Comparison of ENCODE assay signal across 11 cellular contexts in genomic region chr5:80270543-80270942, GRCh38. TPM values are rescaled to one million over a fixed set of nuclear protein-coding genes. Genes with fewer than 3 reads are reported as not detected.
DNase-seq lines count a peak whose midpoint lies in the region; ATAC-seq and TF ChIP-seq lines count a peak whose summit lies in the region.
"Not testable (repeated sequence)": the region's sequence is repeated elsewhere in the genome, so short reads cannot be mapped to it uniquely, and the experiment has no call there.
"Had no signal": no experiment of that assay in that cellular context is flagged by ENCODE, and none has a peak within 500 bp of the region (broad histone marks: within the 10 kb centered on the region; RNA-seq: fewer than 3 reads in every experiment).

No MANE protein-coding gene starts in this region.

- peaks cover 36% of the 10 kb centered on the region for H3F3A ChIP-seq in SU-DHL-6 (ENCODE audit: insufficient read depth)

- not testable (repeated sequence) for H3K9me3 Mint-ChIP-seq in activated CD4-positive, alpha-beta T cell treated with anti-CD3 and anti-CD28 coated beads, Interleukin-2, amount 10 ng/mL, durations not matched to agents 7 days and 5 days; activated T-helper 17 cell treated with anti-CD3 and anti-CD28 coated beads, Interleukin-2, amount 50 U/mL, for 72 hours; activated naive CD8-positive, alpha-beta T cell treated with anti-CD3 and anti-CD28 coated beads, Interleukin-2, amount 50 U/mL, for 24 hours; stimulated activated naive CD8-positive, alpha-beta T cell treated with anti-CD3 and anti-CD28 coated beads, Interleukin-15, Interleukin-2, amounts not matched to agents 100 ng/mL and 50 ng/mL, for 24 hours

- H3K4me3 ChIP-seq in BLaER1; HL-60 (replicated peaks; ENCODE audit: insufficient read depth, low read length); SU-DHL-6 (ENCODE audit: insufficient read depth, low read length, poor library complexity, severe bottlenecking); mesendoderm (ENCODE audit: low read length): not testable (repeated sequence)

- POLR2A ChIA-PET in activated CD4-positive, alpha-beta T cell treated with anti-CD3 and anti-CD28 coated beads, Interleukin-2, amount 10 ng/mL, durations not matched to agents 7 days and 5 days (lab: Charles Lee): not testable (repeated sequence)

- peak overlapping the region; percentile 97 for H3K27ac Mint-ChIP-seq in activated CD4-positive, alpha-beta T cell treated with anti-CD3 and anti-CD28 coated beads, Interleukin-2, amount 10 ng/mL, durations not matched to agents 7 days and 5 days
- H3K27ac Mint-ChIP-seq in activated T-helper 17 cell treated with anti-CD3 and anti-CD28 coated beads, Interleukin-2, amount 50 U/mL, for 72 hours: peak overlapping the region; percentile 87
- H3K27ac Mint-ChIP-seq in activated naive CD8-positive, alpha-beta T cell treated with anti-CD3 and anti-CD28 coated beads, Interleukin-2, amount 50 U/mL, for 24 hours: peak overlapping the region; percentile 90
- peak overlapping the region; percentile 93 for H3K27ac Mint-ChIP-seq in stimulated activated naive CD8-positive, alpha-beta T cell treated with anti-CD3 and anti-CD28 coated beads, Interleukin-15, Interleukin-2, amounts not matched to agents 100 ng/mL and 50 ng/mL, for 24 hours

- not testable (repeated sequence) for H3K79me2 ChIP-seq in SU-DHL-6 (ENCODE audit: insufficient read depth, low read length); mesendoderm (ENCODE audit: control insufficient read depth, insufficient read depth, low read length)

- H3K4me2 ChIP-seq in BLaER1 (peak overlapping the region; percentile 73), SU-DHL-6 (ENCODE audit: low read depth, low read length, poor library complexity, severe bottlenecking) (peak overlapping the region; percentile 47)
- H3K4me2 ChIP-seq in mesendoderm (ENCODE audit: low read length): not testable (repeated sequence)

- CTCF ChIA-PET in activated CD4-positive, alpha-beta T cell treated with anti-CD3 and anti-CD28 coated beads, Interleukin-2, amount 10 ng/mL, durations not matched to agents 7 days and 5 days (lab: Charles Lee): interaction anchor here (0.6 to 2.4 kb wide), 3 partner anchors 33 to 187 kb away, joined by 3 to 7 read pairs (median 3); no protein-coding TSS in a partner anchor

- peak overlapping the region; percentile 6; the same call in 1 of the 2 replicates for H3K9ac ChIP-seq in BLaER1
- peak overlapping the region; percentile 15 for H3K9ac ChIP-seq in SU-DHL-6 (ENCODE audit: low read length)
- not testable (repeated sequence) for H3K9ac ChIP-seq in mesendoderm (ENCODE audit: low read length)

- not testable (repeated sequence) for H2AFZ ChIP-seq in SU-DHL-6 (ENCODE audit: low read depth, low read length, severe bottlenecking)

- H3K27me3 Mint-ChIP-seq in activated CD4-positive, alpha-beta T cell treated with anti-CD3 and anti-CD28 coated beads, Interleukin-2, amount 10 ng/mL, durations not matched to agents 7 days and 5 days; activated T-helper 17 cell treated with anti-CD3 and anti-CD28 coated beads, Interleukin-2, amount 50 U/mL, for 72 hours; activated naive CD8-positive, alpha-beta T cell treated with anti-CD3 and anti-CD28 coated beads, Interleukin-2, amount 50 U/mL, for 24 hours; stimulated activated naive CD8-positive, alpha-beta T cell treated with anti-CD3 and anti-CD28 coated beads, Interleukin-15, Interleukin-2, amounts not matched to agents 100 ng/mL and 50 ng/mL, for 24 hours: not testable (repeated sequence)

- not testable (repeated sequence) for H3K4ac ChIP-seq in mesendoderm (ENCODE audit: low read depth, low read length)

- ATAC-seq in activated T-helper 17 cell treated with anti-CD3 and anti-CD28 coated beads, Interleukin-2, amount 50 U/mL, for 72 hours (replicated peaks): peak; percentile 68
- ATAC-seq in activated naive CD8-positive, alpha-beta T cell treated with anti-CD3 and anti-CD28 coated beads, Interleukin-2, amount 50 U/mL, for 24 hours: not testable (repeated sequence)

- H3K79me1 ChIP-seq in mesendoderm (ENCODE audit: low read length): not testable (repeated sequence)

- H2BK5ac ChIP-seq in mesendoderm (ENCODE audit: low read length): not testable (repeated sequence)

- not testable (repeated sequence) for H2AK5ac ChIP-seq in mesendoderm (ENCODE audit: low read length)

- no CpG with 5 or more reads among the region's 2 CpGs for WGBS in mesendoderm (ENCODE audit: extremely low coverage, insufficient coverage, low lambda C conversion rate)

- DNase-seq in HL-60 (ENCODE audit: low read depth in 1 of 2, low spot score in 1 of 2); activated CD4-positive, alpha-beta T cell treated with anti-CD3 and anti-CD28 coated beads, Interleukin-2, amount 10 ng/mL, durations not matched to agents 7 days and 5 days; activated naive CD8-positive, alpha-beta T cell treated with anti-CD3 and anti-CD28 coated beads, Interleukin-2, amount 50 U/mL, for 24 hours; mesendoderm: not testable (repeated sequence)

- peak overlapping the region; percentile 84 for H3K27ac ChIP-seq in BLaER1
- peak overlapping the region; percentile 55 for H3K27ac ChIP-seq in HL-60 (replicated peaks)
- H3K27ac ChIP-seq in SU-DHL-6 (ENCODE audit: low read depth, low read length): peak overlapping the region; percentile 87
- H3K27ac ChIP-seq in mesendoderm (ENCODE audit: low read depth, low read length): not testable (repeated sequence)

- peaks cover 56% of the 10 kb centered on the region for H3K4me1 Mint-ChIP-seq in activated CD4-positive, alpha-beta T cell treated with anti-CD3 and anti-CD28 coated beads, Interleukin-2, amount 10 ng/mL, durations not matched to agents 7 days and 5 days
- H3K4me1 Mint-ChIP-seq in activated T-helper 17 cell treated with anti-CD3 and anti-CD28 coated beads, Interleukin-2, amount 50 U/mL, for 72 hours: peaks cover 17% of the 10 kb centered on the region
- H3K4me1 Mint-ChIP-seq in activated naive CD8-positive, alpha-beta T cell treated with anti-CD3 and anti-CD28 coated beads, Interleukin-2, amount 50 U/mL, for 24 hours: peaks cover 31% of the 10 kb centered on the region
- peaks cover 32% of the 10 kb centered on the region for H3K4me1 Mint-ChIP-seq in stimulated activated naive CD8-positive, alpha-beta T cell treated with anti-CD3 and anti-CD28 coated beads, Interleukin-15, Interleukin-2, amounts not matched to agents 100 ng/mL and 50 ng/mL, for 24 hours (ENCODE audit: low read depth)

- H3K18ac ChIP-seq in mesendoderm (ENCODE audit: low read length): peak overlapping the region; percentile 75

- H3K9me2 ChIP-seq in SU-DHL-6 (replicated peaks; ENCODE audit: insufficient read depth, low read length): not testable (repeated sequence)

- H2BK15ac ChIP-seq in mesendoderm (replicated peaks; ENCODE audit: low read depth): not testable (repeated sequence)

- not testable (repeated sequence) for H4K5ac ChIP-seq in mesendoderm (ENCODE audit: low read length)

- H3K27me3 ChIP-seq in BLaER1; HL-60 (ENCODE audit: insufficient read depth, poor library complexity, severe bottlenecking); SU-DHL-6 (ENCODE audit: low read length); mesendoderm (ENCODE audit: insufficient read depth, low read length, poor library complexity): not testable (repeated sequence)

- not testable (repeated sequence) for H4K8ac ChIP-seq in mesendoderm (ENCODE audit: low read depth, low read length)

- H2BK120ac ChIP-seq in mesendoderm (ENCODE audit: low read depth, low read length): not testable (repeated sequence)

- H3K36me3 ChIP-seq in BLaER1; SU-DHL-6 (ENCODE audit: low read length); mesendoderm (ENCODE audit: control insufficient read depth, insufficient read depth, low read length): not testable (repeated sequence)

- H3K9me3 ChIP-seq in BLaER1; SU-DHL-6 (ENCODE audit: insufficient read depth, low read length): not testable (repeated sequence)

- peak overlapping the region; percentile 58 for H3K4me3 Mint-ChIP-seq in activated CD4-positive, alpha-beta T cell treated with anti-CD3 and anti-CD28 coated beads, Interleukin-2, amount 10 ng/mL, durations not matched to agents 7 days and 5 days
- H3K4me3 Mint-ChIP-seq in activated T-helper 17 cell treated with anti-CD3 and anti-CD28 coated beads, Interleukin-2, amount 50 U/mL, for 72 hours: peak overlapping the region; percentile 69
- H3K4me3 Mint-ChIP-seq in activated naive CD8-positive, alpha-beta T cell treated with anti-CD3 and anti-CD28 coated beads, Interleukin-2, amount 50 U/mL, for 24 hours: peak overlapping the region; percentile 40
- peak overlapping the region; percentile 60 for H3K4me3 Mint-ChIP-seq in stimulated activated naive CD8-positive, alpha-beta T cell treated with anti-CD3 and anti-CD28 coated beads, Interleukin-15, Interleukin-2, amounts not matched to agents 100 ng/mL and 50 ng/mL, for 24 hours

- H4K20me1 ChIP-seq in BLaER1; SU-DHL-6 (ENCODE audit: low read depth, low read length): not testable (repeated sequence)

- H3K23ac ChIP-seq in mesendoderm (ENCODE audit: low read length): not testable (repeated sequence)

- H3K36me3 Mint-ChIP-seq in activated CD4-positive, alpha-beta T cell treated with anti-CD3 and anti-CD28 coated beads, Interleukin-2, amount 10 ng/mL, durations not matched to agents 7 days and 5 days (ENCODE audit: low read depth); activated T-helper 17 cell treated with anti-CD3 and anti-CD28 coated beads, Interleukin-2, amount 50 U/mL, for 72 hours (ENCODE audit: low read depth); activated naive CD8-positive, alpha-beta T cell treated with anti-CD3 and anti-CD28 coated beads, Interleukin-2, amount 50 U/mL, for 24 hours (ENCODE audit: low read depth); stimulated activated naive CD8-positive, alpha-beta T cell treated with anti-CD3 and anti-CD28 coated beads, Interleukin-15, Interleukin-2, amounts not matched to agents 100 ng/mL and 50 ng/mL, for 24 hours (ENCODE audit: low read depth): not testable (repeated sequence)

- TF ChIP-seq CTCF in HL-60 (IDR thresholded peaks at IDR 0.05; ENCODE audit: insufficient read depth, low read length); SU-DHL-6 (IDR thresholded peaks at IDR 0.05; ENCODE audit: insufficient read depth, low read length, poor library complexity, severe bottlenecking): not testable (repeated sequence)

- H3K4me1 ChIP-seq in BLaER1: peaks cover 66% of the 10 kb centered on the region
- not testable (repeated sequence) for H3K4me1 ChIP-seq in mesendoderm (ENCODE audit: control insufficient read depth, low read depth, low read length)

- H3K56ac ChIP-seq in mesendoderm (ENCODE audit: low read length): not testable (repeated sequence)

RNA-seq across cellular contexts. Expression of gene SERINC5, which starts 14.7 kb away (rescaled TPM):
- 10 to 100 TPM; 85.7 to 88.8 TPM for total RNA-seq in activated CD4-positive, alpha-beta T cell treated with anti-CD3 and anti-CD28 coated beads, Interleukin-2, amount 10 ng/mL, durations not matched to agents 7 days and 5 days
- 10 to 100 TPM; 50.7 to 76.7 TPM for total RNA-seq in activated T-helper 17 cell treated with anti-CD3 and anti-CD28 coated beads, Interleukin-2, amount 50 U/mL, for 72 hours
- polyA plus RNA-seq in mesendoderm (2013, experiment 1 of 2): 39.2 TPM
- polyA plus RNA-seq in mesendoderm (2013, experiment 2 of 2): 42.4 TPM

RNA-seq across cellular contexts. Expression of gene SPZ1, which starts 49.3 kb away (rescaled TPM):
- not detected for total RNA-seq in activated CD4-positive, alpha-beta T cell treated with anti-CD3 and anti-CD28 coated beads, Interleukin-2, amount 10 ng/mL, durations not matched to agents 7 days and 5 days
- not detected for total RNA-seq in activated T-helper 17 cell treated with anti-CD3 and anti-CD28 coated beads, Interleukin-2, amount 50 U/mL, for 72 hours
- polyA plus RNA-seq in mesendoderm (2013, experiment 1 of 2): not detected
- not detected for polyA plus RNA-seq in mesendoderm (2013, experiment 2 of 2)
- total RNA-seq: A172, Calu3, PC-3 had no signal
